17 cellular contexts compared by ENCODE assay signal in the genomic region with DNA sequence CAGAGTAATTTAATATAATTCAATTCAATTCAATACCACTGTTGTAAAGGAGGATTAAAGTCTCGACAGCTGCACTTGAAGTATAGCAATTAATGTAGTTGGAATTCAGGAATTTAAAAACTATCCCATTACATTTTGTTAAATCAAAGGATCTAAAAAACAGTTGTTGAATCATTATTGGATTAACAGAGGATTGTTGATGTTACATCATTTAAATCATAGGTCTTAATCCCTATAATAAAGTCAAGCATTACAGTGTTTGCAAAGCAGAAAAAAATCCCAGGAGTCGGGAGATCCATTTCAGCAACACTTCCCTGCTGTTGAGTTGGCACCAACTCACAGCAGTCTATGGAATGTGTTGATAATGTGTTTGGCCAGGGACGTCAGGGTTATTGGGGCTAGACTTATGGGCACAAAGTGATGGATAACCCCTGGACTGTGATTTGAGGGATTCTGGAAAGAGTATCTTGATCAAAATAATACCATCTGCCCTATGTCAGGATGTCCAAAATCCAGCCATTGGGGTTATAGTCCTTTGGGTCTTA.
A peak's percentile ranks its signal among the peaks of the same experiment; 100 is the strongest.
DNase-seq lines count a peak whose midpoint lies in the region; ATAC-seq and TF ChIP-seq lines count a peak whose summit lies in the region.
"Had no signal": no experiment of that assay in that cellular context is flagged by ENCODE, and none has a peak within 500 bp of the region (broad histone marks: within the 10 kb centered on the region; RNA-seq: fewer than 3 reads in every experiment).

No MANE protein-coding gene starts in this region.

- intact Hi-C loops in A673 (cut with micrococcal nuclease; ENCODE audit: unreplicated experiment) (no loop called here), left ventricle myocardium superior (cut with micrococcal nuclease) (no loop called here)

- TF ChIP-seq CTCF in A673 (conservative IDR thresholded peaks at IDR 0.05; ENCODE audit: low read depth, low read length) = no peak

- no peak overlapping the region for H3K27ac ChIP-seq in A673 (ENCODE audit: low read depth, low read length, poor library complexity, severe bottlenecking)
- H3K27ac ChIP-seq: PC-9 had no signal

- H3K4me1 ChIP-seq in A673 (ENCODE audit: insufficient read depth, low read length, poor library complexity, severe bottlenecking) = no peaks in the 10 kb centered on the region

- ATAC-seq in left ventricle myocardium superior = peak; percentile 61
- ATAC-seq in GM21390 (IDR thresholded peaks at IDR 0.05; ENCODE audit: unreplicated experiment) = no peak
- ATAC-seq: T-cell had no signal

- DNase-seq in A673 (ENCODE audit: low spot score) = peak; percentile 62
- peak; percentile 68 for DNase-seq in DMS 273 (lab: John Stamatoyannopoulos, UW; ENCODE audit: unreplicated experiment)
- DNase-seq in NCI-H446 treated with DMSO at 0.1 percent for 48 hours (lab: John Stamatoyannopoulos, UW) = peak; percentile 42
- DNase-seq in left ventricle myocardium superior = no peak
- DNase-seq in SIG-M5 (lab: John Stamatoyannopoulos, UW) = no peak
- DNase-seq in middle frontal gyrus (ENCODE audit: extremely low spot score, low spot score) = no peak
- DNase-seq: CD4-positive, CD25-positive, alpha-beta regulatory T cell; DMS79; H9; MV-4-11; NCI-H1417; NCI-H187 treated with DMSO at 0.1 percent for 48 hours; NCI-H510A treated with DMSO at 0.1 percent for 48 hours; PC-9; SK-N-SH; T-cell had no signal

- POLR2A ChIA-PET in A673 (lab: Charles Lee; ENCODE audit: low non-redundant PET) = no interaction called here

- no peaks in the 10 kb centered on the region for H3K9me3 ChIP-seq in A673 (ENCODE audit: low read depth, low read length, poor library complexity, severe bottlenecking)
- H3K9me3 ChIP-seq: SK-N-SH had no signal

- H3K27me3 ChIP-seq in A673 (replicated peaks; ENCODE audit: insufficient read depth, low read depth, low read length, poor library complexity) = peaks cover 68% of the 10 kb centered on the region

- H3K4me3 ChIP-seq in A673 (ENCODE audit: low read depth, low read length, poor library complexity, severe bottlenecking) = no peak overlapping the region
- H3K4me3 ChIP-seq: PC-9 had no signal

- CTCF ChIA-PET in A673 (lab: Charles Lee) = no interaction called here

- no TSS peak for BruUV-seq in A673 (replicated peaks; lab: Mats Ljungman, UMichigan)

- no peaks in the 10 kb centered on the region for H3K36me3 ChIP-seq in A673 (ENCODE audit: insufficient read depth, low read length, poor library complexity, severe bottlenecking)

Comparison
In these comparisons a context has a peak if more than half of its experiments do, and no peak if none do; other contexts are left out.
1. DNase-seq: peak in A673 (single experiment), DMS 273 (single experiment) and NCI-H446 treated with DMSO at 0.1 percent for 48 hours (single experiment); none in left ventricle myocardium superior (single experiment), SIG-M5 (single experiment) and middle frontal gyrus (single experiment).